Comparison of ENCODE assay signal across 10 cellular contexts in genomic region chrX:107678957-107679740, GRCh38. TPM values are rescaled to one million over a fixed set of nuclear protein-coding genes. Genes with fewer than 3 reads are reported as not detected.
DNase-seq lines count a peak whose midpoint lies in the region; ATAC-seq and TF ChIP-seq lines count a peak whose summit lies in the region.
"Had no signal": no experiment of that assay in that cellular context is flagged by ENCODE, and none has a peak within 500 bp of the region (broad histone marks: within the 10 kb centered on the region; RNA-seq: fewer than 3 reads in every experiment).

No MANE protein-coding gene starts in this region.

- H3K4me1 ChIP-seq in lower lobe of right lung: peaks cover 69% of the 10 kb centered on the region
- H3K4me1 ChIP-seq in tibial nerve: peaks cover 0 to 55% (median 28%) of the 10 kb centered on the region in 4 donors

- WGBS in tibial nerve, 2 donors: 72 to 90% methylated on average over 8 of the region's 8 CpGs

- TF ChIP-seq POLR2A in tibial nerve (IDR thresholded peaks at IDR 0.05): peak in 1 of 2 donors; percentile 48

- H3K4me3 ChIP-seq in lower lobe of right lung: no peak overlapping the region
- H3K4me3 ChIP-seq in tibial nerve: no peak overlapping the region
- H3K4me3 ChIP-seq: PC-9 had no signal

- intact Hi-C loops in lower lobe of right lung (cut with DNase I): loop anchor here (5.0 kb wide), 1 partner anchor 33 kb away; no protein-coding TSS in a partner anchor

- H3K27ac ChIP-seq in lower lobe of right lung: peak overlapping the region; percentile 98
- H3K27ac ChIP-seq in tibial nerve: peak overlapping the region; percentile 94 to 99 (median 96)
- H3K27ac ChIP-seq: parathyroid adenoma, PC-9 had no signal

- no peaks in the 10 kb centered on the region for H3K9me3 ChIP-seq in lower lobe of right lung
- no peaks in the 10 kb centered on the region for H3K9me3 ChIP-seq in tibial nerve

- TF ChIP-seq CTCF in lower lobe of right lung (IDR thresholded peaks at IDR 0.05) (no peak), tibial nerve (IDR thresholded peaks at IDR 0.05) (no peak)

- H3K36me3 ChIP-seq in lower lobe of right lung: no peaks in the 10 kb centered on the region
- no peaks in the 10 kb centered on the region for H3K36me3 ChIP-seq in tibial nerve

- H3K27me3 ChIP-seq in lower lobe of right lung (ENCODE audit: low read depth) (no peaks in the 10 kb centered on the region), tibial nerve (no peaks in the 10 kb centered on the region)

- DNase-seq in SKM-1 (lab: John Stamatoyannopoulos, UW; ENCODE audit: unreplicated experiment) (peak; percentile 28), amniotic stem cell (lab: John Stamatoyannopoulos, UW) (peak; percentile 2), lower lobe of right lung (peak; percentile 82), tibial nerve (ENCODE audit: low spot score in 2 of 2) (peak; percentile 87 to 93), NCI-H128 (lab: John Stamatoyannopoulos, UW; ENCODE audit: unreplicated experiment) (no peak)

- peak; percentile 30 to 83 for TF ChIP-seq EP300 in tibial nerve (IDR thresholded peaks at IDR 0.05)

- ATAC-seq in GM21526 (IDR thresholded peaks at IDR 0.05; ENCODE audit: low FRiP score, unreplicated experiment): peak; percentile 37
- peak in 1 of 2 donors; percentile 10 for ATAC-seq in lower lobe of right lung
- no peak for ATAC-seq in GM21360 (IDR thresholded peaks at IDR 0.05; ENCODE audit: unreplicated experiment)
- no peak for ATAC-seq in GM18498 (IDR thresholded peaks at IDR 0.05; ENCODE audit: unreplicated experiment)

RNA-seq across cellular contexts. Expression of gene PRPS1, which starts 50.8 kb away (rescaled TPM):
- total RNA-seq in lower lobe of right lung (26.9 TPM), tibial nerve (10 to 100 TPM; 19.0 to 33.3 (median 28.9) TPM)
